ENCODE assay signal across 8 cellular contexts in genomic region chr6:7136859-7137334, GRCh38. TPM values are rescaled to one million over a fixed set of nuclear protein-coding genes. Genes with fewer than 3 reads are reported as not detected.
DNase-seq lines count a peak whose midpoint lies in the region; ATAC-seq, FAIRE-seq and TF ChIP-seq lines count a peak whose summit lies in the region.

No MANE protein-coding gene starts in this region.

- H3K9me3 ChIP-seq in BLaER1 (no peaks in the 10 kb centered on the region), GM12878 (replicated peaks; ENCODE audit: control insufficient read depth, insufficient read depth, low read length) (no peaks in the 10 kb centered on the region), parathyroid adenoma (ENCODE audit: control insufficient read depth, low read length) (no peaks in the 10 kb centered on the region), ovary (no peaks in the 10 kb centered on the region)

- H3K9ac ChIP-seq in BLaER1, result peak overlapping the region; percentile 61
- H3K9ac ChIP-seq in GM12878 (ENCODE audit: control insufficient read depth, insufficient read depth, low read length), result peak overlapping the region; percentile 27
- H3K9ac ChIP-seq in parathyroid adenoma, result no peak overlapping the region

- in situ Hi-C loops in GM12878 (cut with MboI), result no loop called here

- H3K36me3 ChIP-seq in BLaER1, result peaks cover 5% of the 10 kb centered on the region; the same call in 1 of the 2 replicates
- H3K36me3 ChIP-seq in GM12878 (ENCODE audit: control insufficient read depth in 2 of 2, insufficient read depth in 2 of 2, low read length in 1 of 2), result peaks cover 1 to 2% of the 10 kb centered on the region in 2 experiments; a peak in 2 of 4 replicates
- no peaks in the 10 kb centered on the region for H3K36me3 ChIP-seq in parathyroid adenoma (ENCODE audit: control insufficient read depth, insufficient read depth, low read length)
- no peaks in the 10 kb centered on the region for H3K36me3 ChIP-seq in ovary

- CTCF ChIA-PET in GM12878 (lab: Yijun Ruan, JAX), result interaction anchor here (1.2 to 7.7 kb wide), 6 partner anchors 17 to 105 kb away, joined by 3 to 63 read pairs (median 8); no protein-coding TSS in a partner anchor

- H3K27ac ChIP-seq in BLaER1 (peak overlapping the region; percentile 67), GM12878 (ENCODE audit: control insufficient read depth, insufficient read depth) (peak overlapping the region; percentile 88), parathyroid adenoma (peak overlapping the region; percentile 46), ovary (peak overlapping the region in 1 of 2 donors; percentile 53)

- intact Hi-C loops in GM12878 (cut with micrococcal nuclease; ENCODE audit: unreplicated experiment) (loop anchor here (1.0 kb wide), 1 partner anchor 17 kb away; no protein-coding TSS in a partner anchor), ovary (cut with DNase I) (no loop called here)

- no peak for TF ChIP-seq CTCF in GM12878 (IDR thresholded peaks at IDR 0.05 in 2 of 3, conservative IDR thresholded peaks at IDR 0.05 in 1 of 3; ENCODE audit: control insufficient read depth in 2 of 3, extremely low read depth in 1 of 3, insufficient read depth in 1 of 3, low read depth in 3 of 3, low read length in 3 of 3)
- TF ChIP-seq CTCF in parathyroid adenoma (IDR thresholded peaks at IDR 0.05), result no peak
- no peak for TF ChIP-seq CTCF in ovary (IDR thresholded peaks at IDR 0.05)

- DNase-seq in GM12878 (ENCODE audit: low read depth, low spot score), result peak; percentile 81
- DNase-seq in AML-193 (lab: John Stamatoyannopoulos, UW), result no peak
- DNase-seq in OCI-M2 (lab: John Stamatoyannopoulos, UW; ENCODE audit: unreplicated experiment), result no peak
- no peak for DNase-seq in ovary

- peaks cover 68% of the 10 kb centered on the region for H3K4me1 ChIP-seq in BLaER1
- peaks cover 75% of the 10 kb centered on the region for H3K4me1 ChIP-seq in GM12878 (ENCODE audit: control insufficient read depth, insufficient read depth, low read length)
- peaks cover 7% of the 10 kb centered on the region for H3K4me1 ChIP-seq in parathyroid adenoma
- peaks cover 2% of the 10 kb centered on the region for H3K4me1 ChIP-seq in ovary (ENCODE audit: insufficient read depth)

- TF ChIP-seq POLR2A in GM12878 (IDR thresholded peaks at IDR 0.05; ENCODE audit: low read depth, low read length) (peak; percentile 42; the same call in 1 of the 2 replicates), ovary (IDR thresholded peaks at IDR 0.05) (no peak)

- peak; percentile 32 for ATAC-seq in GM19328 (IDR thresholded peaks at IDR 0.05; ENCODE audit: unreplicated experiment)
- peak; percentile 43 for ATAC-seq in HG03432 (IDR thresholded peaks at IDR 0.05; ENCODE audit: unreplicated experiment)
- peak; percentile 60 for ATAC-seq in GM12878

- peak overlapping the region; percentile 91 for H3K4me2 ChIP-seq in BLaER1
- peak overlapping the region; percentile 80 for H3K4me2 ChIP-seq in GM12878 (ENCODE audit: control insufficient read depth, insufficient read depth)
- H3K4me2 ChIP-seq in parathyroid adenoma (ENCODE audit: low read length), result no peak overlapping the region

- SMC1A ChIA-PET in GM12878 (lab: Charles Lee; ENCODE audit: uncharacterized antibody, unreplicated experiment), result interaction anchor here (1.0 to 14.1 kb wide), 14 partner anchors 9 to 281 kb away, joined by 3 to 256 read pairs (median 7); no protein-coding TSS in a partner anchor

- WGBS in GM12878 (ENCODE audit: insufficient coverage, insufficient replicate concordance, low lambda C conversion rate, missing lambda C conversion rate), result 4% methylated on average over 8 of the region's 8 CpGs
- 78 to 83% (median 81%) methylated on average over 8 of the region's 8 CpGs for WGBS in ovary, 3 donors

- RAD21 ChIA-PET in GM12878 (lab: Charles Lee; ENCODE audit: unreplicated experiment), result interaction anchor here (0.8 to 6.0 kb wide), 11 partner anchors 10 to 342 kb away, joined by 3 to 87 read pairs (median 5); no protein-coding TSS in a partner anchor

- POLR2A ChIA-PET in GM12878 (lab: Charles Lee), result interaction anchor here (1.1 to 5.4 kb wide), 9 partner anchors 10 to 337 kb away, joined by 3 to 63 read pairs (median 8); no protein-coding TSS in a partner anchor

- peak; percentile 89 for FAIRE-seq in GM12878 (lab: Jason Lieb, UNC)

- H3K4me3 ChIP-seq in BLaER1 (peak overlapping the region; percentile 32), GM12878 (peak overlapping the region; percentile 36), parathyroid adenoma (ENCODE audit: low read depth, low read length) (no peak overlapping the region), ovary (no peak overlapping the region)

- H3K27me3 ChIP-seq in BLaER1 (no peaks in the 10 kb centered on the region), GM12878 (replicated peaks in 1 of 2; ENCODE audit: control insufficient read depth in 2 of 2, insufficient read depth in 2 of 2, low read length in 1 of 2) (no peaks in the 10 kb centered on the region), parathyroid adenoma (ENCODE audit: control insufficient read depth, insufficient read depth, low read length) (no peaks in the 10 kb centered on the region), ovary (no peaks in the 10 kb centered on the region)

- H3K79me2 ChIP-seq in GM12878 (ENCODE audit: control insufficient read depth, insufficient read depth, low read length) (peaks cover 96% of the 10 kb centered on the region), parathyroid adenoma (peaks cover 17% of the 10 kb centered on the region)

- TF ChIP-seq RAD21 in GM12878 (IDR thresholded peaks at IDR 0.05; ENCODE audit: insufficient read depth, low read depth, low read length), result no peak

- H2AFZ ChIP-seq in GM12878 (ENCODE audit: control insufficient read depth, low read depth, low read length) (no peak overlapping the region), parathyroid adenoma (peak overlapping the region; percentile 47)

- H4K20me1 ChIP-seq in BLaER1, result peaks cover 95% of the 10 kb centered on the region
- H4K20me1 ChIP-seq in GM12878 (ENCODE audit: control insufficient read depth, insufficient read depth), result no peaks in the 10 kb centered on the region

- no TSS peak for BruUV-seq in GM12878 (replicated peaks; lab: Mats Ljungman, UMichigan)

- TF ChIP-seq EP300 in GM12878 (IDR thresholded peaks at IDR 0.05; ENCODE audit: borderline replicate concordance in 1 of 2, control insufficient read depth in 1 of 2, low read depth in 2 of 2, low read length in 2 of 2) (peak; percentile 72 to 88; a peak in 3 of 4 replicates), ovary (IDR thresholded peaks at IDR 0.05) (no peak)

TF ChIP-seq in GM12878, 131 proteins besides CTCF, POLR2A, EP300 and RAD21 (continues in another document):
- TF ChIP-seq ZBED1 (IDR thresholded peaks at IDR 0.05; ENCODE audit: borderline replicate concordance), result peak; percentile 27; the same call in 1 of the 2 replicates
- TF ChIP-seq STAT3 (IDR thresholded peaks at IDR 0.05; ENCODE audit: low read depth, low read length), result no peak
- no peak for TF ChIP-seq ZNF622 (IDR thresholded peaks at IDR 0.05)
- peak; percentile 46; the same call in 1 of the 2 replicates for TF ChIP-seq NBN (IDR thresholded peaks at IDR 0.05)
- TF ChIP-seq ZZZ3 (IDR thresholded peaks at IDR 0.05; ENCODE audit: control insufficient read depth, insufficient read length, low read depth), result no peak
- peak; percentile 12; the same call in 1 of the 2 replicates for TF ChIP-seq PML (IDR thresholded peaks at IDR 0.05; ENCODE audit: low read length)
- TF ChIP-seq CBFB (IDR thresholded peaks at IDR 0.05; ENCODE audit: low read depth), result no peak
- 0 out of 2 replicates have a peak, but pooled peaks have one; percentile 51 for TF ChIP-seq MEF2A (IDR thresholded peaks at IDR 0.05; ENCODE audit: insufficient read depth, low read depth, low read length)

RNA-seq across cellular contexts. Expression of gene RREB1, which starts 29.1 kb away (rescaled TPM):
- 160 and 173 TPM in 2 replicates for total RNA-seq in GM12878 (2013; cell fraction: nucleolus; rRNA removed)
- total RNA-seq in GM12878 (2014; rRNA removed) (12.3 and 14.9 TPM in 2 replicates), GM12878 (2014; rRNA removed; fragmentation: Illumina TruSeq; extraction: Trizol) (12.4 and 12.5 TPM in 2 replicates), GM12878 (2021) (27.3 and 30.3 TPM in 2 replicates), ovary (10 to 100 TPM; 21.1 to 64.4 (median 53.3) TPM)
- polyA plus RNA-seq in GM12878 (2011; ENCODE audit: low read depth), result 5.8 TPM
- polyA plus RNA-seq in GM12878 (2011; rRNA removed) (2.9 and 3.1 TPM in 2 replicates), GM12878 (2014; fragmentation: Illumina TruSeq; extraction: Trizol) (4.4 and 7.2 TPM in 2 replicates), GM12878 (2014; fragmentation: Nextera tagmentation; extraction: Ambion mirVana) (1 to 10 TPM; 1.9 to 2.1 TPM), GM12878 (2014; rRNA removed) (9.3 and 11.3 TPM in 2 replicates), GM12878 (2016; fragmentation: Nextera tagmentation; extraction: Ambion mirVana) (1 to 10 TPM; 7.9 to 9.9 TPM), ovary (10 to 100 TPM in 1 of 2 donors, 1 to 10 TPM in 1; 7.3 to 15.1 TPM)
- 2.9 and 4.9 TPM in 2 replicates for polyA plus RNA-seq in GM12878 (2011; cell fraction: cytosol; rRNA removed)
- 13.5 and 17.6 TPM in 2 replicates for polyA plus RNA-seq in GM12878 (2011; cell fraction: nucleus; rRNA removed)
- polyA plus RNA-seq in GM12878 (2012), result 11.1 and 11.2 TPM in 2 replicates
- 39.6 and 43.2 TPM in 2 replicates for polyA minus RNA-seq in GM12878 (2011; rRNA and poly(A)+ RNA removed)
- 10.9 and 14.4 TPM in 2 replicates for polyA minus RNA-seq in GM12878 (2011; cell fraction: cytosol; rRNA and poly(A)+ RNA removed)
- 39.0 and 65.1 TPM in 2 replicates for polyA minus RNA-seq in GM12878 (2011; cell fraction: nucleus; rRNA and poly(A)+ RNA removed)

Comparison
In these comparisons a context has a peak if more than half of its experiments do, and no peak if none do; other contexts are left out.
1. H3K4me3 ChIP-seq: peak in BLaER1 (single experiment) and GM12878 (single experiment); none in parathyroid adenoma (single experiment) and ovary (single experiment).
2. Peak in every context shown above with its lines, with median percentiles within 50 percentile points of each other: ATAC-seq.